Comparison of ENCODE assay signal across 9 cellular contexts in genomic region chr2:237860273-237860935, GRCh38. TPM values are rescaled to one million over a fixed set of nuclear protein-coding genes. Genes with fewer than 3 reads are reported as not detected.
DNase-seq lines count a peak whose midpoint lies in the region; ATAC-seq and TF ChIP-seq lines count a peak whose summit lies in the region.
"Had no signal": no experiment of that assay in that cellular context is flagged by ENCODE, and none has a peak within 500 bp of the region (broad histone marks: within the 10 kb centered on the region; RNA-seq: fewer than 3 reads in every experiment).

No MANE protein-coding gene starts in this region.

- no peaks in the 10 kb centered on the region for H3K36me3 ChIP-seq in endodermal cell (ENCODE audit: control insufficient read depth, insufficient read depth, low read length)

- no peak for TF ChIP-seq CTCF in endodermal cell (conservative IDR thresholded peaks at IDR 0.05)

- peak overlapping the region; percentile 60 for H3K4me3 Mint-ChIP-seq in endodermal cell
- peak overlapping the region; percentile 56 for H3K4me3 Mint-ChIP-seq in natural killer cell treated with Interleukin-12 subunit alpha and Interleukin-12 subunit beta and Interleukin-15 and Interleukin-18, amount 100 ng/mL, for 72 hours

- no peak overlapping the region for H3K27ac ChIP-seq in endodermal cell (ENCODE audit: low read depth, low read length)

- H3K9ac ChIP-seq in endodermal cell (ENCODE audit: extremely low read depth, low read length, poor library complexity, severe bottlenecking) = no peak overlapping the region

- no peaks in the 10 kb centered on the region for H3K4me1 ChIP-seq in endodermal cell (ENCODE audit: control insufficient read depth, insufficient read depth, low read length)

- peaks cover 48% of the 10 kb centered on the region for H3K27me3 Mint-ChIP-seq in endodermal cell (ENCODE audit: insufficient read depth)
- peaks cover 7 to 10% of the 10 kb centered on the region in 2 donors for H3K27me3 Mint-ChIP-seq in natural killer cell treated with Interleukin-12 subunit alpha and Interleukin-12 subunit beta and Interleukin-15 and Interleukin-18, amount 100 ng/mL, for 72 hours

- peak overlapping the region; percentile 64 for H3K4me3 ChIP-seq in endodermal cell (ENCODE audit: low read length)

- H3K4me1 Mint-ChIP-seq in endodermal cell = peaks cover 13% of the 10 kb centered on the region
- H3K4me1 Mint-ChIP-seq in natural killer cell treated with Interleukin-12 subunit alpha and Interleukin-12 subunit beta and Interleukin-15 and Interleukin-18, amount 100 ng/mL, for 72 hours (ENCODE audit: low read depth in 2 of 2) = peaks cover 15 to 20% of the 10 kb centered on the region in 2 donors

- DNase-seq in AG08396 (ENCODE audit: low spot score) = peak; percentile 10
- peak; percentile 50 for DNase-seq in HuH-7 (ENCODE audit: low spot score)
- peak; percentile 44 for DNase-seq in endodermal cell
- no peak for DNase-seq in natural killer cell treated with Interleukin-12 subunit alpha and Interleukin-12 subunit beta and Interleukin-15 and Interleukin-18, amount 100 ng/mL, for 72 hours (ENCODE audit: low spot score)
- no peak for DNase-seq in GM03348 (ENCODE audit: low spot score)
- no peak for DNase-seq in SHP77 treated with DMSO at 0.1 percent for 48 hours (lab: John Stamatoyannopoulos, UW)
- no peak for DNase-seq in hippocampal formation (lab: John Stamatoyannopoulos, UW)
- DNase-seq: T1000 had no signal

- ATAC-seq in natural killer cell treated with Interleukin-12 subunit alpha and Interleukin-12 subunit beta and Interleukin-15 and Interleukin-18, amount 100 ng/mL, for 72 hours = no peak
- no peak for ATAC-seq in GM19023 (IDR thresholded peaks at IDR 0.05; ENCODE audit: unreplicated experiment)

- H3K27ac Mint-ChIP-seq in endodermal cell = no peak overlapping the region
- H3K27ac Mint-ChIP-seq in natural killer cell treated with Interleukin-12 subunit alpha and Interleukin-12 subunit beta and Interleukin-15 and Interleukin-18, amount 100 ng/mL, for 72 hours = peak overlapping the region in 1 of 2 donors; percentile 68

- WGBS in endodermal cell (ENCODE audit: insufficient coverage in 1 of 2, insufficient read length in 1 of 2), 2 experiments = 82 to 85% methylated on average over 20 to 22 of the region's 22 CpGs

- no peaks in the 10 kb centered on the region for H3K36me3 Mint-ChIP-seq in endodermal cell (ENCODE audit: low read depth)
- no peaks in the 10 kb centered on the region for H3K36me3 Mint-ChIP-seq in natural killer cell treated with Interleukin-12 subunit alpha and Interleukin-12 subunit beta and Interleukin-15 and Interleukin-18, amount 100 ng/mL, for 72 hours

- no peaks in the 10 kb centered on the region for H3K9me3 ChIP-seq in endodermal cell (ENCODE audit: control insufficient read depth, low read length)

- no peaks in the 10 kb centered on the region for H3K9me3 Mint-ChIP-seq in endodermal cell
- no peaks in the 10 kb centered on the region for H3K9me3 Mint-ChIP-seq in natural killer cell treated with Interleukin-12 subunit alpha and Interleukin-12 subunit beta and Interleukin-15 and Interleukin-18, amount 100 ng/mL, for 72 hours

- peaks cover 33% of the 10 kb centered on the region for H3K27me3 ChIP-seq in endodermal cell (ENCODE audit: control insufficient read depth, insufficient read depth, low read length, poor library complexity, severe bottlenecking)

RNA-seq across cellular contexts. Expression of gene RAMP1, which starts 1.0 kb away (rescaled TPM):
- 1 to 10 TPM in 1 of 2 donors, under 1 TPM in 1; 0.40 to 1.6 TPM for total RNA-seq in endodermal cell
- 1.2 TPM for polyA plus RNA-seq in endodermal cell (2013, experiment 1 of 2)
- polyA plus RNA-seq in endodermal cell (2013, experiment 2 of 2) = 0.83 TPM
- 1 to 10 TPM; 1.5 to 7.4 TPM for total RNA-seq in natural killer cell treated with Interleukin-12 subunit alpha and Interleukin-12 subunit beta and Interleukin-15 and Interleukin-18, amount 100 ng/mL, for 72 hours

Comparison
In these comparisons a context has a peak if more than half of its experiments do, and no peak if none do; other contexts are left out.
1. DNase-seq: peak in AG08396 (single experiment), HuH-7 (single experiment) and endodermal cell (single experiment); none in natural killer cell treated with Interleukin-12 subunit alpha and Interleukin-12 subunit beta and Interleukin-15 and Interleukin-18, amount 100 ng/mL, for 72 hours (single experiment), GM03348 (single experiment), SHP77 treated with DMSO at 0.1 percent for 48 hours (single experiment) and hippocampal formation (0 of 2).